ENCODE assay signal across 12 cellular contexts in the genomic region with DNA sequence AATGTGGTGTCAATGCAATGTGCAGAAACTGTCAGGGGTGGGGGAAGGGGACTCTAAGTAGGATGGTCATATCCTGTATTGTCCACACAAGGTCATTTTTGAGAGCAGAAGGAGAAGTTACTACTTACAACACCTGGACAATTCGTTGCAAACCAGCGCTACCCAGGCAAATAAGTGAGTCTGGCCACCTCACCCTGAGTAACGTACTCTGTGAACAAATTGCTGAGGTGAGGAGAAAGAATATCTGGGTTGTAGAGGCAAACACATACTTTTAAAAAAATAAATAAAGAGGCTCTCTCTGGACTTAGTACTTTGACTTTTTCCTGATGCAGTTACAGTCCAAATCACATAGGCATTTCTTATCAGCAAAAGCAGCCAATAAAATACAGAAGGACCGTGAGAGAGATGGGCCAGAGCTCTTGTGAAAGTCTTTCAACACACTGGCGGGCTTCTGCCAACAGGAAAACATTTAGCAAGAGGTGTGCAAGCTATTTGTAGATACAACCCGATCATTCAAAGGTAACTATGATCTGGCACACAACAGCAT.
DNase-seq lines count a peak whose midpoint lies in the region; ATAC-seq and TF ChIP-seq lines count a peak whose summit lies in the region.
"Had no signal": no experiment of that assay in that cellular context is flagged by ENCODE, and none has a peak within 500 bp of the region (broad histone marks: within the 10 kb centered on the region; RNA-seq: fewer than 3 reads in every experiment).

No MANE protein-coding gene starts in this region.

- intact Hi-C loops in left ventricle myocardium superior (cut with micrococcal nuclease) = no loop called here
- intact Hi-C loops in Right ventricle myocardium inferior (cut with DNase I) = no loop called here
- intact Hi-C loops in mucosa of descending colon (cut with DNase I, micrococcal nuclease) = no loop called here

- peaks cover 22% of the 10 kb centered on the region for H3K4me1 ChIP-seq in mucosa of descending colon (ENCODE audit: low read depth)

- no peaks in the 10 kb centered on the region for H3K9me3 ChIP-seq in mucosa of descending colon
- H3K9me3 ChIP-seq: suprapubic skin had no signal

- TF ChIP-seq CTCF in mucosa of descending colon (IDR thresholded peaks at IDR 0.05) = no peak

- H3K36me3 ChIP-seq in mucosa of descending colon (ENCODE audit: low read depth) = no peaks in the 10 kb centered on the region
- H3K36me3 ChIP-seq: suprapubic skin had no signal

- ATAC-seq in left ventricle myocardium superior (peak; percentile 40), Right ventricle myocardium inferior (no peak), mucosa of descending colon (peak; percentile 84), GM19035 (IDR thresholded peaks at IDR 0.05; ENCODE audit: unreplicated experiment) (no peak)

- H3K4me3 ChIP-seq in mucosa of descending colon = no peak overlapping the region
- H3K4me3 ChIP-seq: PC-9, suprapubic skin had no signal

- DNase-seq in left ventricle myocardium superior = no peak
- DNase-seq in Right ventricle myocardium inferior (ENCODE audit: missing footprints) = no peak
- DNase-seq in amniotic epithelial cell (ENCODE audit: low read depth) = peak; percentile 75
- peak in 1 of 3 donors; percentile 63 for DNase-seq in mucosa of descending colon
- no peak for DNase-seq in stimulated activated naive CD4-positive, alpha-beta T cell treated with Interleukin-2 at 50 U/mL for 16 hours (lab: John Stamatoyannopoulos, UW)
- no peak for DNase-seq in C1 segment of cervical spinal cord (lab: John Stamatoyannopoulos, UW)
- no peak for DNase-seq in hippocampal formation (lab: John Stamatoyannopoulos, UW)
- DNase-seq: activated naive CD4-positive, alpha-beta T cell; PC-9; posterior cingulate gyrus had no signal

Comparison
In these comparisons a context has a peak if more than half of its experiments do, and no peak if none do; other contexts are left out.
1. ATAC-seq: peak in left ventricle myocardium superior (single experiment) and mucosa of descending colon (single experiment); none in Right ventricle myocardium inferior (single experiment) and GM19035 (single experiment).